In genomic region chr7:104908636-104909035, GRCh38 we compare ENCODE assay signal across 23 cellular contexts.
"Had no signal": no experiment of that assay in that cellular context is flagged by ENCODE, and none has a peak within 500 bp of the region (broad histone marks: within the 10 kb centered on the region; RNA-seq: fewer than 3 reads in every experiment).

No MANE protein-coding gene starts in this region.

- DNase-seq: effector CD4-positive, alpha-beta T cell; endodermal cell; erythroblast; foreskin keratinocyte; immature natural killer cell; left ventricle myocardium inferior; lower lobe of right lung; nucleus accumbens; ovary; sigmoid colon; small intestine; stimulated activated CD4-positive, alpha-beta T cell treated with anti-CD3 and anti-CD28 coated beads, Interleukin-2, amount 100 ng/mL, for 48 hours; stimulated activated naive CD8-positive, alpha-beta T cell treated with anti-CD3 and anti-CD28 coated beads, Interleukin-15, Interleukin-2, amounts not matched to agents 100 U/mL and 50 U/mL, for 24 hours; thyroid gland; upper lobe of left lung; uterus had no signal

- ATAC-seq: foreskin keratinocyte; natural killer cell treated with Interleukin-12 subunit alpha and Interleukin-12 subunit beta and Interleukin-15 and Interleukin-18, amount 100 ng/mL, for 72 hours; stimulated activated naive CD8-positive, alpha-beta T cell treated with anti-CD3 and anti-CD28 coated beads, Interleukin-15, Interleukin-2, amounts not matched to agents 100 U/mL and 50 U/mL, for 24 hours had no signal

- H3K4me2 ChIP-seq: neural progenitor cell had no signal

- H2AFZ ChIP-seq: neural progenitor cell had no signal

- H3K4me3 ChIP-seq: coronary artery, left ventricle myocardium inferior, lower lobe of right lung, neural progenitor cell, ovary, right atrium auricular region, sigmoid colon, suprapubic skin, thyroid gland, upper lobe of left lung, uterus had no signal

- H3K4me1 ChIP-seq: foreskin keratinocyte, left ventricle myocardium inferior, lower lobe of right lung, neural progenitor cell, right atrium auricular region, sigmoid colon, suprapubic skin, thyroid gland, upper lobe of left lung, uterus had no signal

- H3K27ac ChIP-seq: coronary artery, foreskin keratinocyte, left ventricle myocardium inferior, lower lobe of right lung, neural progenitor cell, ovary, right atrium auricular region, sigmoid colon, suprapubic skin, thyroid gland, upper lobe of left lung, uterus had no signal

- H3K27me3 ChIP-seq: ovary, right atrium auricular region, sigmoid colon, suprapubic skin, thyroid gland, upper lobe of left lung, uterus had no signal

- H3K9me3 ChIP-seq: left ventricle myocardium inferior, lower lobe of right lung, ovary, right atrium auricular region, sigmoid colon, suprapubic skin, thyroid gland, upper lobe of left lung, uterus had no signal

- FAIRE-seq: endothelial cell of umbilical vein, keratinocyte, small intestine had no signal

- H3K9ac ChIP-seq: neural progenitor cell had no signal

- H3K36me3 ChIP-seq: left ventricle myocardium inferior, lower lobe of right lung, neural progenitor cell, ovary, right atrium auricular region, sigmoid colon, suprapubic skin, thyroid gland, upper lobe of left lung, uterus had no signal
